In the genomic region with DNA sequence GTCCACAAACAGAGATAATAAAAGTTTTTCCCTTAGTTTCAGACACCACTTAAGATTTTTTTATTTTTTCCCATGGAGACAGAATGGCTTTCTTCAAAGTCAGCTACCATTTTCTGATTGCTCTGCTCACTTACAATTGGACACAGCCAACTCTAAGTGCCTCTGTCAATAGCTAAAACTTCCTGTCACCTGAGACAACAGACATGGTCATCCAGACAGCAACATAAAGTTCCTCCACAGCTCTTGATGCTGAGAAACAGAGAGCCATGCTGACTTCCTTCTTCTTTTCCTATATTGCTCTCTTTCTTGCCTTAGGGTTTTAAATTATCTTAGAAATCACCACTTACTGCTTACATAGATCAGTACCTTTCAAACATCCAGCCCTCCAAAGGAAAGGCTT, we compare ENCODE assay signal across 1 cellular context.
TF ChIP-seq lines count a peak whose summit lies in the region.

No MANE protein-coding gene starts in this region.

TF ChIP-seq in GM23338, 12 proteins besides CTCF, POLR2A, EP300 and RAD21 (continued from another document):
- TF ChIP-seq, protein P1, sequence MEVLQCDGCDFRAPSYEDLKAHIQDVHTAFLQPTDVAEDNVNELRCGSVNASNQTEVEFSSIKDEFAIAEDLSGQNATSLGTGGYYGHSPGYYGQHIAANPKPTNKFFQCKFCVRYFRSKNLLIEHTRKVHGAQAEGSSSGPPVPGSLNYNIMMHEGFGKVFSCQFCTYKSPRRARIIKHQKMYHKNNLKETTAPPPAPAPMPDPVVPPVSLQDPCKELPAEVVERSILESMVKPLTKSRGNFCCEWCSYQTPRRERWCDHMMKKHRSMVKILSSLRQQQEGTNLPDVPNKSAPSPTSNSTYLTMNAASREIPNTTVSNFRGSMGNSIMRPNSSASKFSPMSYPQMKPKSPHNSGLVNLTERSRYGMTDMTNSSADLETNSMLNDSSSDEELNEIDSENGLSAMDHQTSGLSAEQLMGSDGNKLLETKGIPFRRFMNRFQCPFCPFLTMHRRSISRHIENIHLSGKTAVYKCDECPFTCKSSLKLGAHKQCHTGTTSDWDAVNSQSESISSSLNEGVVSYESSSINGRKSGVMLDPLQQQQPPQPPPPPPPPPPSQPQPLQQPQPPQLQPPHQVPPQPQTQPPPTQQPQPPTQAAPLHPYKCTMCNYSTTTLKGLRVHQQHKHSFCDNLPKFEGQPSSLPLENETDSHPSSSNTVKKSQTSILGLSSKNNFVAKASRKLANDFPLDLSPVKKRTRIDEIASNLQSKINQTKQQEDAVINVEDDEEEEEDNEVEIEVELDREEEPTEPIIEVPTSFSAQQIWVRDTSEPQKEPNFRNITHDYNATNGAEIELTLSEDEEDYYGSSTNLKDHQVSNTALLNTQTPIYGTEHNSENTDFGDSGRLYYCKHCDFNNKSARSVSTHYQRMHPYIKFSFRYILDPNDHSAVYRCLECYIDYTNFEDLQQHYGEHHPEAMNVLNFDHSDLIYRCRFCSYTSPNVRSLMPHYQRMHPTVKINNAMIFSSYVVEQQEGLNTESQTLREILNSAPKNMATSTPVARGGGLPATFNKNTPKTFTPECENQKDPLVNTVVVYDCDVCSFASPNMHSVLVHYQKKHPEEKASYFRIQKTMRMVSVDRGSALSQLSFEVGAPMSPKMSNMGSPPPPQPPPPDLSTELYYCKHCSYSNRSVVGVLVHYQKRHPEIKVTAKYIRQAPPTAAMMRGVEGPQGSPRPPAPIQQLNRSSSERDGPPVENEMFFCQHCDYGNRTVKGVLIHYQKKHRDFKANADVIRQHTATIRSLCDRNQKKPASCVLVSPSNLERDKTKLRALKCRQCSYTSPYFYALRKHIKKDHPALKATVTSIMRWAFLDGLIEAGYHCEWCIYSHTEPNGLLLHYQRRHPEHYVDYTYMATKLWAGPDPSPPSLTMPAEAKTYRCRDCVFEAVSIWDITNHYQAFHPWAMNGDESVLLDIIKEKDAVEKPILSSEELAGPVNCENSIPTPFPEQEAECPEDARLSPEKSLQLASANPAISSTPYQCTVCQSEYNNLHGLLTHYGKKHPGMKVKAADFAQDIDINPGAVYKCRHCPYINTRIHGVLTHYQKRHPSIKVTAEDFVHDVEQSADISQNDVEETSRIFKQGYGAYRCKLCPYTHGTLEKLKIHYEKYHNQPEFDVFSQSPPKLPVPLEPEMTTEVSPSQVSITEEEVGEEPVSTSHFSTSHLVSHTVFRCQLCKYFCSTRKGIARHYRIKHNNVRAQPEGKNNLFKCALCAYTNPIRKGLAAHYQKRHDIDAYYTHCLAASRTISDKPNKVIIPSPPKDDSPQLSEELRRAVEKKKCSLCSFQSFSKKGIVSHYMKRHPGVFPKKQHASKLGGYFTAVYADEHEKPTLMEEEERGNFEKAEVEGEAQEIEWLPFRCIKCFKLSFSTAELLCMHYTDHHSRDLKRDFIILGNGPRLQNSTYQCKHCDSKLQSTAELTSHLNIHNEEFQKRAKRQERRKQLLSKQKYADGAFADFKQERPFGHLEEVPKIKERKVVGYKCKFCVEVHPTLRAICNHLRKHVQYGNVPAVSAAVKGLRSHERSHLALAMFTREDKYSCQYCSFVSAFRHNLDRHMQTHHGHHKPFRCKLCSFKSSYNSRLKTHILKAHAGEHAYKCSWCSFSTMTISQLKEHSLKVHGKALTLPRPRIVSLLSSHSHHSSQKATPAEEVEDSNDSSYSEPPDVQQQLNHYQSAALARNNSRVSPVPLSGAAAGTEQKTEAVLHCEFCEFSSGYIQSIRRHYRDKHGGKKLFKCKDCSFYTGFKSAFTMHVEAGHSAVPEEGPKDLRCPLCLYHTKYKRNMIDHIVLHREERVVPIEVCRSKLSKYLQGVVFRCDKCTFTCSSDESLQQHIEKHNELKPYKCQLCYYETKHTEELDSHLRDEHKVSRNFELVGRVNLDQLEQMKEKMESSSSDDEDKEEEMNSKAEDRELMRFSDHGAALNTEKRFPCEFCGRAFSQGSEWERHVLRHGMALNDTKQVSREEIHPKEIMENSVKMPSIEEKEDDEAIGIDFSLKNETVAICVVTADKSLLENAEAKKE (CRISPR knock-in tag; IDR thresholded peaks at IDR 0.05): no peak
- TF ChIP-seq JUNB (IDR thresholded peaks at IDR 0.05; ENCODE audit: unreplicated experiment) (no peak), EZH2phosphoT487 (IDR thresholded peaks at IDR 0.05; ENCODE audit: unreplicated experiment) (no peak), STAT1 (IDR thresholded peaks at IDR 0.05; ENCODE audit: unreplicated experiment) (no peak), ZNF114 (CRISPR knock-in tag; IDR thresholded peaks at IDR 0.05) (no peak), NANOG (IDR thresholded peaks at IDR 0.05; ENCODE audit: borderline replicate concordance) (no peak), EZH2 (IDR thresholded peaks at IDR 0.05; ENCODE audit: low read depth, unreplicated experiment) (no peak), CREB1 (CRISPR knock-in tag; IDR thresholded peaks at IDR 0.05; ENCODE audit: low read depth) (no peak)
- TF ChIP-seq, protein P2, sequence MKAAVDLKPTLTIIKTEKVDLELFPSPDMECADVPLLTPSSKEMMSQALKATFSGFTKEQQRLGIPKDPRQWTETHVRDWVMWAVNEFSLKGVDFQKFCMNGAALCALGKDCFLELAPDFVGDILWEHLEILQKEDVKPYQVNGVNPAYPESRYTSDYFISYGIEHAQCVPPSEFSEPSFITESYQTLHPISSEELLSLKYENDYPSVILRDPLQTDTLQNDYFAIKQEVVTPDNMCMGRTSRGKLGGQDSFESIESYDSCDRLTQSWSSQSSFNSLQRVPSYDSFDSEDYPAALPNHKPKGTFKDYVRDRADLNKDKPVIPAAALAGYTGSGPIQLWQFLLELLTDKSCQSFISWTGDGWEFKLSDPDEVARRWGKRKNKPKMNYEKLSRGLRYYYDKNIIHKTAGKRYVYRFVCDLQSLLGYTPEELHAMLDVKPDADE (IDR thresholded peaks at IDR 0.05): no peak
